ENCODE assay signal across 22 cellular contexts in the genomic region with DNA sequence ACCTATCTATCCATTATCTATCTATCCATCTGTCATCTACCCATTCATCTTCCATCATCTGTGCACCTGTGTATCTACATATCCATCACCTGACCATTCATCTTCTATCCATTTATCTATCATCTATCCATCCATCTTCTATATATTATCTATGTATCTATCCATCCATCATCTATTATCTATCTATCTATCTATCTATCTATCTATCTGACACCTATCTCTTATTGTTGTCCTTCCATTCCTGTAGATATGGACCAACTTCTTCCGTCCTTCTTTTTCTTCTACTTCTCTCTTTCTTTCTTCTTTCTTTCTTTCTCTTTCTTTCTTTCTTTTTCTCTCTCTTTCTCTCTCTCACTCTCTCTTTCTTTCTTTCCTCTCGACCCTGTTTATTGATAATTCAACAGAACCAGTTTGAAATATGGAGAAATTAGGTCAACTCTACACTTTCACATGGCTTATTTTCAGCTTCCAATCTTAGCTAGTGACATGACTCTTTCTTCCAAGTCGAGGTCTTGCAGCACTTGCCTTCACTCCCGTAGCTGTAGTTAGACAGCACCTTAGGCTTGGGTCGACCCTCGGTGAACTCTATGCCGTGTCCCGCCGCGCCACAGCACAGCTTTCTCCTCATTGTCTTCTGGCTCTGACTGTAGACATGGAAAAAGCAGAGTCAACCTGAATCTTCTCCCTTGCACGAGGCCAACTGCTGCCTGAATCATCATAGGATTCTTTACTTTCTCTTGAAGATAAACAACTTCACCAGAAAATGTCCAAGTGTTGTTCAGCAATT.
"Had no signal": no experiment of that assay in that cellular context is flagged by ENCODE, and none has a peak within 500 bp of the region (broad histone marks: within the 10 kb centered on the region; RNA-seq: fewer than 3 reads in every experiment).

No MANE protein-coding gene starts in this region.

- H2AFZ ChIP-seq: hepatocyte had no signal

- H3K9me3 Mint-ChIP-seq: dendritic cell treated with granulocyte-macrophage colony-stimulating factor and Interleukin-4, amounts not matched to agents 40 ng/mL and 50 ng/mL, for 4 days; effector memory CD8-positive, alpha-beta T cell; endodermal cell; mesothelial cell of epicardium; natural killer cell had no signal

- DNase-seq: colonic mucosa; cortex of kidney; effector CD8-positive, alpha-beta T cell; effector memory CD8-positive, alpha-beta T cell; endodermal cell; erythroblast; foreskin keratinocyte; heart left ventricle; left cardiac atrium; left lung; left ventricle myocardium superior; lower lobe of right lung; mesenchymal stem cell; mucosa of descending colon; naive thymus-derived CD4-positive, alpha-beta T cell; natural killer cell had no signal

- H3K36me3 Mint-ChIP-seq: mesothelial cell of epicardium; naive thymus-derived CD4-positive, alpha-beta T cell; natural killer cell had no signal

- H3K4me1 ChIP-seq: colonic mucosa, foreskin keratinocyte, gastroesophageal sphincter, heart left ventricle, left lung, lower lobe of right lung had no signal

- H3K4me3 Mint-ChIP-seq: dendritic cell treated with granulocyte-macrophage colony-stimulating factor and Interleukin-4, amounts not matched to agents 40 ng/mL and 50 ng/mL, for 4 days; effector memory CD8-positive, alpha-beta T cell; endodermal cell; mesothelial cell of epicardium; naive thymus-derived CD4-positive, alpha-beta T cell; natural killer cell had no signal

- ATAC-seq: effector memory CD8-positive, alpha-beta T cell; esophagus mucosa; foreskin keratinocyte; gastroesophageal sphincter; heart left ventricle; left cardiac atrium; left lung; left ventricle myocardium superior; lower lobe of right lung; mucosa of descending colon; naive thymus-derived CD4-positive, alpha-beta T cell; natural killer cell had no signal

- H3K4me3 ChIP-seq: colonic mucosa, gastroesophageal sphincter, heart left ventricle, hepatocyte, left lung, lower lobe of right lung, mucosa of descending colon had no signal

- H3K4me2 ChIP-seq: hepatocyte had no signal

- H3K27ac Mint-ChIP-seq: dendritic cell treated with granulocyte-macrophage colony-stimulating factor and Interleukin-4, amounts not matched to agents 40 ng/mL and 50 ng/mL, for 4 days; effector memory CD8-positive, alpha-beta T cell; endodermal cell; mesothelial cell of epicardium; naive thymus-derived CD4-positive, alpha-beta T cell; natural killer cell had no signal

- H3K9me3 ChIP-seq: colonic mucosa, gastroesophageal sphincter, heart left ventricle, left lung, lower lobe of right lung, mucosa of descending colon had no signal

- H3K4me1 Mint-ChIP-seq: endodermal cell, mesothelial cell of epicardium, natural killer cell had no signal

- H3K79me2 ChIP-seq: hepatocyte had no signal

- H3K36me3 ChIP-seq: colonic mucosa, gastroesophageal sphincter, heart left ventricle, left lung, lower lobe of right lung had no signal

- H3K27me3 ChIP-seq: colonic mucosa, foreskin keratinocyte, gastroesophageal sphincter, hepatocyte had no signal

- H3K27ac ChIP-seq: colonic mucosa, epithelial cell of prostate, foreskin keratinocyte, gastroesophageal sphincter, heart left ventricle, hepatocyte, left lung, lower lobe of right lung had no signal
